In the genomic region with DNA sequence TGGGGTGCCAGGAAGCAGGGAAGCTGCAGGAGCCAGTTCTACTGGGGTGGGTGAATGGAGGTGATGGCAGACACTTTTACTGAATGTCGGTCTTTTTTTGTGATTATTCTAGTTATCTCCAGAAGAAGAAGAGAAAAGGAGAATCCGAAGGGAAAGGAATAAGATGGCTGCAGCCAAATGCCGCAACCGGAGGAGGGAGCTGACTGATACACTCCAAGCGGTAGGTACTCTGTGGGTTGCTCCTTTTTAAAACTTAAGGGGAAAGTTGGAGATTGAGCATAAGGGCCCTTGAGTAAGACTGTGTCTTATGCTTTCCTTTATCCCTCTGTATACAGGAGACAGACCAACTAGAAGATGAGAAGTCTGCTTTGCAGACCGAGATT, we compare ENCODE assay signal across 8 cellular contexts. TPM values are rescaled to one million over a fixed set of nuclear protein-coding genes. Genes with fewer than 3 reads are reported as not detected.
DNase-seq lines count a peak whose midpoint lies in the region; ATAC-seq and TF ChIP-seq lines count a peak whose summit lies in the region.

No MANE protein-coding gene starts in this region.

- peaks cover 10% of the 10 kb centered on the region for H3K27me3 Mint-ChIP-seq in activated naive CD8-positive, alpha-beta T cell treated with anti-CD3 and anti-CD28 coated beads, Interleukin-2, amount 50 U/mL, for 24 hours

- H3K9me3 ChIP-seq in iPS-15b (ENCODE audit: control insufficient read depth, insufficient read depth, low read length), result no peaks in the 10 kb centered on the region
- no peaks in the 10 kb centered on the region for H3K9me3 ChIP-seq in sigmoid colon

- H3K36me3 ChIP-seq in H7 (replicated peaks; ENCODE audit: control insufficient read depth, insufficient read depth, low read length) (peaks cover 1% of the 10 kb centered on the region; the same call in 1 of the 2 replicates), iPS-15b (ENCODE audit: control insufficient read depth, insufficient read depth, low read length) (peaks cover 9% of the 10 kb centered on the region), sigmoid colon (peaks cover 0 to 20% (median 8%) of the 10 kb centered on the region in 4 donors)

- no peak for TF ChIP-seq CTCF in sigmoid colon (IDR thresholded peaks at IDR 0.05)

- WGBS in sigmoid colon, 2 donors, result 90 to 93% methylated on average over 6 of the region's 6 CpGs

- peaks cover 34% of the 10 kb centered on the region for H3K36me3 Mint-ChIP-seq in activated naive CD8-positive, alpha-beta T cell treated with anti-CD3 and anti-CD28 coated beads, Interleukin-2, amount 50 U/mL, for 24 hours (ENCODE audit: low read depth)

- H3K4me1 ChIP-seq in iPS-15b (ENCODE audit: control insufficient read depth, insufficient read depth, low read length), result peaks cover 12% of the 10 kb centered on the region
- H3K4me1 ChIP-seq in sigmoid colon, result peaks cover 0 to 42% (median 33%) of the 10 kb centered on the region in 4 donors

- TF ChIP-seq POLR2A in sigmoid colon (IDR thresholded peaks at IDR 0.05), result no peak

- no peaks in the 10 kb centered on the region for H3K9me3 Mint-ChIP-seq in activated naive CD8-positive, alpha-beta T cell treated with anti-CD3 and anti-CD28 coated beads, Interleukin-2, amount 50 U/mL, for 24 hours

- H3K27ac ChIP-seq in sigmoid colon, result peak overlapping the region; percentile 99 to 100 (median 100)

- no peak for ATAC-seq in activated naive CD8-positive, alpha-beta T cell treated with anti-CD3 and anti-CD28 coated beads, Interleukin-2, amount 50 U/mL, for 24 hours
- ATAC-seq in GM18870 (IDR thresholded peaks at IDR 0.05; ENCODE audit: unreplicated experiment) (no peak), HG02588 (IDR thresholded peaks at IDR 0.05; ENCODE audit: unreplicated experiment) (no peak)

- intact Hi-C loops in sigmoid colon (cut with DNase I), result no loop called here

- peak overlapping the region; percentile 85 for H3K4me3 ChIP-seq in H7 (ENCODE audit: insufficient read depth, low read depth, low read length)
- peak overlapping the region; percentile 78 for H3K4me3 ChIP-seq in iPS-15b (ENCODE audit: low read depth, low read length)
- peak overlapping the region; percentile 57 to 83 (median 68) for H3K4me3 ChIP-seq in sigmoid colon

- H3K27me3 ChIP-seq in H7 (ENCODE audit: control insufficient read depth, insufficient read depth, low read length), result peaks cover 12% of the 10 kb centered on the region
- H3K27me3 ChIP-seq in iPS-15b (ENCODE audit: control insufficient read depth, insufficient read depth, low read length), result peaks cover 22% of the 10 kb centered on the region
- H3K27me3 ChIP-seq in sigmoid colon, result no peaks in the 10 kb centered on the region

- H3K27ac Mint-ChIP-seq in activated naive CD8-positive, alpha-beta T cell treated with anti-CD3 and anti-CD28 coated beads, Interleukin-2, amount 50 U/mL, for 24 hours, result no peak overlapping the region

- peaks cover 43% of the 10 kb centered on the region for H3K4me1 Mint-ChIP-seq in activated naive CD8-positive, alpha-beta T cell treated with anti-CD3 and anti-CD28 coated beads, Interleukin-2, amount 50 U/mL, for 24 hours

- TF ChIP-seq EP300 in sigmoid colon (IDR thresholded peaks at IDR 0.05), result no peak

- H3K4me3 Mint-ChIP-seq in activated naive CD8-positive, alpha-beta T cell treated with anti-CD3 and anti-CD28 coated beads, Interleukin-2, amount 50 U/mL, for 24 hours, result peak overlapping the region; percentile 93

- H3K9ac ChIP-seq in iPS-15b (ENCODE audit: low read depth, low read length), result no peak overlapping the region

- DNase-seq in H7 (no peak), sigmoid colon (peak; percentile 64), DMS 273 treated with DMSO at 0.1 percent for 48 hours (lab: John Stamatoyannopoulos, UW) (no peak), NOMO-1 treated with dmso at 0.1 percent for 144 hours (lab: John Stamatoyannopoulos, UW; ENCODE audit: unreplicated experiment) (no peak)
- no peak for DNase-seq in activated naive CD8-positive, alpha-beta T cell treated with anti-CD3 and anti-CD28 coated beads, Interleukin-2, amount 50 U/mL, for 24 hours

RNA-seq across cellular contexts. Expression of a gene that starts 1.8 kb away (rescaled TPM):
- 14.2 and 217 TPM in 2 replicates for total RNA-seq in H7 (2014; rRNA removed; shearing (Covaris generic))
- total RNA-seq in sigmoid colon, result 1,000 to 10,000 TPM in 1 of 4 donors, 100 to 1,000 TPM in 3; 172 to 1,048 (median 650) TPM
- polyA plus RNA-seq in sigmoid colon, result 100 to 1,000 TPM; 108 to 374 (median 306) TPM
